ENCODE assay signal across 26 cellular contexts in the genomic region with DNA sequence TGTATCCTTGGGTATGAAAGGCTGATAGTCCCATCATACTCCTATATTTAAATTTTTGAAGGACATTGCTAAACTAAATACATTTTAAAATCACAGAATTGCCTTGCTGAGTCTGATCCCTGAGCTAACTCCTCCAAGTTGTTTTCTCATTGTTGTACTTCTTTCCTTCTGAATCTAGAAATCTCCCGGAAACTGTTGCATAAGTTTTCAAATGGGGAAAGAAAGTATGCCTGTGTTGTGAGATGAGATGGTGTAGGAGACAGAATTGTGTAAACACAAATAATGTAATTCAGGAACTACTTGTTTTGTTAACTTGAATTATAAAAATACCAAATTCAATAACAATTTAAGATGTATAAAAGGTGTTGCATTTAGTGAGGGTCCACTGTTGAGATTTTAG.
DNase-seq lines count a peak whose midpoint lies in the region; TF ChIP-seq lines count a peak whose summit lies in the region.
"Had no signal": no experiment of that assay in that cellular context is flagged by ENCODE, and none has a peak within 500 bp of the region (broad histone marks: within the 10 kb centered on the region; RNA-seq: fewer than 3 reads in every experiment).

No MANE protein-coding gene starts in this region.

- peaks cover 22% of the 10 kb centered on the region for H3K4me1 Mint-ChIP-seq in T-helper 2 cell treated with Interferon-gamma antibody and Interleukin-4, amounts not matched to agents 5 μg/mL and 100 μg/mL, for 36 hours (ENCODE audit: low read depth)

- no peaks in the 10 kb centered on the region for H3K9me3 ChIP-seq in neutrophil
- H3K9me3 ChIP-seq: gastroesophageal sphincter, lower lobe of right lung, MG63, ovary had no signal

- no peak overlapping the region for H3K27ac Mint-ChIP-seq in T-helper 2 cell treated with Interferon-gamma antibody and Interleukin-4, amounts not matched to agents 5 μg/mL and 100 μg/mL, for 36 hours
- H3K27ac Mint-ChIP-seq: CD4-positive, CD25-positive, alpha-beta regulatory T cell had no signal

- H3K27me3 ChIP-seq in neutrophil = no peaks in the 10 kb centered on the region
- H3K27me3 ChIP-seq: gastroesophageal sphincter, MG63, ovary had no signal

- TF ChIP-seq CTCF in fibroblast of pulmonary artery (IDR thresholded peaks at IDR 0.05; ENCODE audit: low read length, missing control alignments) (no peak), neutrophil (IDR thresholded peaks at IDR 0.05) (no peak)

- peak overlapping the region; percentile 65 for H3K27ac ChIP-seq in neutrophil
- H3K27ac ChIP-seq: gastroesophageal sphincter, lower lobe of right lung, ovary, SK-N-MC had no signal

- no peaks in the 10 kb centered on the region for H3K27me3 Mint-ChIP-seq in T-helper 2 cell treated with Interferon-gamma antibody and Interleukin-4, amounts not matched to agents 5 μg/mL and 100 μg/mL, for 36 hours (ENCODE audit: low read depth)
- H3K27me3 Mint-ChIP-seq: CD4-positive, CD25-positive, alpha-beta regulatory T cell had no signal

- no peaks in the 10 kb centered on the region for H3K9me3 Mint-ChIP-seq in T-helper 2 cell treated with Interferon-gamma antibody and Interleukin-4, amounts not matched to agents 5 μg/mL and 100 μg/mL, for 36 hours
- H3K9me3 Mint-ChIP-seq: CD4-positive, CD25-positive, alpha-beta regulatory T cell had no signal

- H3K4me1 ChIP-seq in neutrophil (ENCODE audit: control insufficient read depth in 1 of 2, insufficient read depth in 1 of 2, low read depth in 1 of 2, low read length in 1 of 2) = peaks cover 66 to 67% of the 10 kb centered on the region in 2 experiments

- DNase-seq in CD1c-positive myeloid dendritic cell (ENCODE audit: extremely low spot score) (peak; percentile 57), GF-D8 (lab: John Stamatoyannopoulos, UW) (peak; percentile 55), fibroblast of pulmonary artery (ENCODE audit: low read depth) (peak; percentile 40), NCI-H2171 treated with DMSO at 0.1 percent for 48 hours (lab: John Stamatoyannopoulos, UW) (no peak)
- no peak for DNase-seq in T-helper 2 cell treated with Interferon-gamma antibody and Interleukin-4, amounts not matched to agents 5 μg/mL and 100 μg/mL, for 36 hours (ENCODE audit: low spot score)
- no peak for DNase-seq in activated effector memory CD4-positive, alpha-beta T cell treated with anti-CD3 and anti-CD28 coated beads, Interleukin-2, amount 50 U/mL, for 16 hours
- DNase-seq: activated CD4-positive, alpha-beta T cell treated with anti-CD3 and anti-CD28 coated beads, Interleukin-2, amount 50 U/mL, for 48 hours; activated CD4-positive, CD25-positive, alpha-beta regulatory T cell; activated naive CD4-positive, alpha-beta T cell treated with Interleukin-2 at 50 U/mL for 16 hours; activated T-cell treated with anti-CD3 and anti-CD28 coated beads for 4 hours; CD4-positive, CD25-positive, alpha-beta regulatory T cell; effector CD4-positive, alpha-beta T cell; erythroblast; islet precursor cell; lower lobe of right lung; MG63; NCI-H1436 treated with DMSO at 0.1 percent for 48 hours; NCI-H524; ovary; right cardiac atrium; stimulated activated CD4-positive, alpha-beta T cell treated with anti-CD3 and anti-CD28 coated beads, Interleukin-15, amount 100 ng/mL, for 24 hours; stimulated activated CD8-positive, alpha-beta memory T cell treated with anti-CD3 and anti-CD28 coated beads, Interleukin-4, amount 100 ng/mL, for 48 hours; T-helper 9 cell had no signal

- peaks cover 31% of the 10 kb centered on the region for H3K36me3 Mint-ChIP-seq in T-helper 2 cell treated with Interferon-gamma antibody and Interleukin-4, amounts not matched to agents 5 μg/mL and 100 μg/mL, for 36 hours (ENCODE audit: low read depth)

- H3K4me3 ChIP-seq in fibroblast of pulmonary artery (replicated peaks; ENCODE audit: low read depth, low read length) = no peak overlapping the region
- peak overlapping the region; percentile 20 to 23 for H3K4me3 ChIP-seq in neutrophil (ENCODE audit: low read depth in 1 of 2, low read length in 1 of 2)
- H3K4me3 ChIP-seq: gastroesophageal sphincter, lower lobe of right lung, MG63, ovary, SK-N-MC had no signal

- peaks cover 33% of the 10 kb centered on the region for H3K36me3 ChIP-seq in neutrophil
- H3K36me3 ChIP-seq: ovary had no signal

- no peak overlapping the region for H3K4me3 Mint-ChIP-seq in T-helper 2 cell treated with Interferon-gamma antibody and Interleukin-4, amounts not matched to agents 5 μg/mL and 100 μg/mL, for 36 hours

Comparison
In these comparisons a context has a peak if more than half of its experiments do, and no peak if none do; other contexts are left out.
1. DNase-seq: peak in CD1c-positive myeloid dendritic cell (single experiment), GF-D8 (single experiment) and fibroblast of pulmonary artery (single experiment); none in T-helper 2 cell treated with Interferon-gamma antibody and Interleukin-4, amounts not matched to agents 5 μg/mL and 100 μg/mL, for 36 hours (single experiment), activated effector memory CD4-positive, alpha-beta T cell treated with anti-CD3 and anti-CD28 coated beads, Interleukin-2, amount 50 U/mL, for 16 hours (single experiment) and NCI-H2171 treated with DMSO at 0.1 percent for 48 hours (single experiment).